Comparison of ENCODE assay signal across 10 cellular contexts in the genomic region with DNA sequence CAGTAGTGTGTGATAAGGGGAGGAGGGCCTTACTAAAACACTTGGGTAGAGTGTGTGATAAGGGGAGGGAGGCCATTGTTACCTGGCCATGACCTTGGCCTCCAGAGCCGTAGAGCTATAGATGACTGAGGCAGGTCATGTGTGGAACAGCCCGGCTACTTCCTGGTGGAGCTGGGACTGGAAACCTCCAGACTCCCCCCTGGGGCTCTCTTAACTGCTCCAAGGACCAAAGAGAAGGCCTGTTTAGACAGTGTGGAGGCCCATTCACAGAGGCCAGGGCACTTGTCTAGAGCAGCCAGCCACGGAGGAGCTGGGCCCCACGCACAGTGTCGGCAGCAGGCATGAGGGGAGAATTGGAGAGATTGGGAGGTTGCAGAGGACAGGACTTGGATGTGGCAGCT. TPM values are rescaled to one million over a fixed set of nuclear protein-coding genes. Genes with fewer than 3 reads are reported as not detected.
DNase-seq lines count a peak whose midpoint lies in the region; ATAC-seq, FAIRE-seq and TF ChIP-seq lines count a peak whose summit lies in the region.
"Had no signal": no experiment of that assay in that cellular context is flagged by ENCODE, and none has a peak within 500 bp of the region (broad histone marks: within the 10 kb centered on the region; RNA-seq: fewer than 3 reads in every experiment).

No MANE protein-coding gene starts in this region.

- CTCF ChIA-PET in HepG2 (lab: Yijun Ruan, JAX; ENCODE audit: low intra/inter-chr PET ratio, low total read pairs) = no interaction called here

- H3K9ac ChIP-seq in HepG2 (ENCODE audit: insufficient read depth, low read depth, low read length) (no peak overlapping the region), Karpas-422 (ENCODE audit: low read length) (no peak overlapping the region)

- DNase-seq in HepG2 (ENCODE audit: low spot score) (peak; percentile 50), right lobe of liver (no peak), endothelial cell (ENCODE audit: low spot score) (no peak), osteocyte (ENCODE audit: extremely low spot score, unreplicated experiment) (no peak), Karpas-422 (no peak)

- POLR2A ChIA-PET in HepG2 (lab: Yijun Ruan, JAX) = interaction anchor here (1.1 to 6.8 kb wide), 3 partner anchors 14 to 60 kb away, joined by 4 to 69 read pairs (median 5); a partner anchor contains a TSS

- no peak for TF ChIP-seq POLR2A in HepG2 (IDR thresholded peaks at IDR 0.05; ENCODE audit: insufficient read depth in 1 of 2, low read depth in 2 of 2, low read length in 2 of 2)
- TF ChIP-seq POLR2A in right lobe of liver (IDR thresholded peaks at IDR 0.05) = no peak
- TF ChIP-seq POLR2A in GM18505 (IDR thresholded peaks at IDR 0.05; ENCODE audit: borderline replicate concordance, extremely low read depth, insufficient read depth, insufficient read length) = no peak

- peak overlapping the region; percentile 72 for H3K4me3 Mint-ChIP-seq in endothelial cell (ENCODE audit: unreplicated experiment)
- no peak overlapping the region for H3K4me3 Mint-ChIP-seq in osteocyte (ENCODE audit: unreplicated experiment)

- H3K27ac Mint-ChIP-seq in endothelial cell (ENCODE audit: unreplicated experiment) (peak overlapping the region; percentile 94), osteocyte (ENCODE audit: unreplicated experiment) (peak overlapping the region; percentile 27)

- BruUV-seq in HepG2 (replicated peaks; lab: Mats Ljungman, UMichigan) = no TSS peak

- H3K79me2 ChIP-seq in HepG2 (ENCODE audit: insufficient read depth, low read length) = no peaks in the 10 kb centered on the region
- no peaks in the 10 kb centered on the region for H3K79me2 ChIP-seq in Karpas-422 (ENCODE audit: low read length)

- no peak for TF ChIP-seq RAD21 in HepG2 (CRISPR knock-in tag; IDR thresholded peaks at IDR 0.05)

- no peaks in the 10 kb centered on the region for H3K9me2 ChIP-seq in Karpas-422 (replicated peaks; ENCODE audit: insufficient read depth, low read length)

- TF ChIP-seq EP300 in HepG2 (IDR thresholded peaks at IDR 0.05; ENCODE audit: low read depth in 2 of 2, low read length in 2 of 2) (no peak), HepG2 (CRISPR knock-in tag; IDR thresholded peaks at IDR 0.05; ENCODE audit: borderline replicate concordance) (no peak)

- H3K36me3 ChIP-seq in HepG2 (replicated peaks in 1 of 2; ENCODE audit: control insufficient read depth in 1 of 2, insufficient read depth in 2 of 2, low read length in 2 of 2) = peaks cover 6 to 15% of the 10 kb centered on the region in 2 experiments; a peak in 4 of 5 replicates
- peaks cover 2 to 26% (median 10%) of the 10 kb centered on the region in 4 donors for H3K36me3 ChIP-seq in right lobe of liver
- H3K36me3 ChIP-seq in Karpas-422 (ENCODE audit: insufficient read depth, low read length) = peaks cover 8% of the 10 kb centered on the region

- H3K27me3 ChIP-seq in HepG2 (ENCODE audit: control insufficient read depth in 1 of 2, insufficient read depth in 2 of 2, low read length in 2 of 2) (no peaks in the 10 kb centered on the region), right lobe of liver (no peaks in the 10 kb centered on the region), Karpas-422 (ENCODE audit: low read length) (no peaks in the 10 kb centered on the region)
- H3K27me3 ChIP-seq: BLaER1 treated with 17β-estradiol and CSF1 and Interleukin-3, amounts not matched to agents 10 nM and 100 nM had no signal

- H3K4me1 Mint-ChIP-seq in endothelial cell (ENCODE audit: unreplicated experiment) (peaks cover 55% of the 10 kb centered on the region), osteocyte (ENCODE audit: unreplicated experiment) (peaks cover 34% of the 10 kb centered on the region)

- H3K9me3 Mint-ChIP-seq in endothelial cell (ENCODE audit: unreplicated experiment) (no peaks in the 10 kb centered on the region), osteocyte (ENCODE audit: unreplicated experiment) (no peaks in the 10 kb centered on the region)

- no peak overlapping the region for H3K4me3 ChIP-seq in HepG2 (replicated peaks in 1 of 3; ENCODE audit: insufficient read depth in 1 of 3, low read depth in 2 of 3, low read length in 3 of 3)
- H3K4me3 ChIP-seq in right lobe of liver = no peak overlapping the region
- no peak overlapping the region for H3K4me3 ChIP-seq in Karpas-422 (ENCODE audit: low read length)
- H3K4me3 ChIP-seq: BLaER1 treated with 17β-estradiol and CSF1 and Interleukin-3, amounts not matched to agents 10 nM and 100 nM had no signal

- H3K27me3 Mint-ChIP-seq in endothelial cell (ENCODE audit: unreplicated experiment) = peaks cover 3% of the 10 kb centered on the region
- H3K27me3 Mint-ChIP-seq in osteocyte (ENCODE audit: unreplicated experiment) = no peaks in the 10 kb centered on the region

- H3K4me2 ChIP-seq in HepG2 (ENCODE audit: low read depth, low read length) (no peak overlapping the region), Karpas-422 (ENCODE audit: low read depth, low read length, poor library complexity, severe bottlenecking) (no peak overlapping the region)
- H3K4me2 ChIP-seq: BLaER1 treated with 17β-estradiol and CSF1 and Interleukin-3, amounts not matched to agents 10 nM and 100 nM had no signal

- ATAC-seq in HepG2 (peak; percentile 3), right lobe of liver (no peak), SK-N-SH treated with all-trans-retinoic acid at 6 μM for 48 hours (no peak), GM18505 (IDR thresholded peaks at IDR 0.05; ENCODE audit: unreplicated experiment) (no peak), GM18909 (IDR thresholded peaks at IDR 0.05; ENCODE audit: poor library complexity, unreplicated experiment) (no peak)

- H3K27ac ChIP-seq in HepG2 (ENCODE audit: extremely low read length, insufficient read depth, low read length) (peak overlapping the region; percentile 40), right lobe of liver (no peak overlapping the region), Karpas-422 (ENCODE audit: low read length) (no peak overlapping the region)

- H4K20me1 ChIP-seq in HepG2 (ENCODE audit: insufficient read depth, low read length) = no peaks in the 10 kb centered on the region
- H4K20me1 ChIP-seq in Karpas-422 (ENCODE audit: insufficient read depth, low read depth, low read length) = no peaks in the 10 kb centered on the region

- 44% methylated on average over 5 of the region's 5 CpGs for WGBS in HepG2 (ENCODE audit: low lambda C conversion rate)
- 74% methylated on average over 5 of the region's 5 CpGs for WGBS in right lobe of liver (ENCODE audit: insufficient coverage, low coverage, low lambda C conversion rate, missing lambda C conversion rate)

- intact Hi-C loops in HepG2 (cut with micrococcal nuclease; ENCODE audit: unreplicated experiment) = no loop called here
- intact Hi-C loops in right lobe of liver (cut with DNase I) = no loop called here

- H2AFZ ChIP-seq in HepG2 (ENCODE audit: low read length) (no peak overlapping the region), Karpas-422 (ENCODE audit: low read length) (no peak overlapping the region)

- peaks cover 69% of the 10 kb centered on the region for H3K4me1 ChIP-seq in HepG2 (ENCODE audit: insufficient read depth, low read length)
- H3K4me1 ChIP-seq in right lobe of liver = peaks cover 0 to 17% (median 0%) of the 10 kb centered on the region in 4 donors
- H3K4me1 ChIP-seq in Karpas-422 (ENCODE audit: low read length) = no peaks in the 10 kb centered on the region

- in situ Hi-C loops in HepG2 (cut with HindIII; ENCODE audit: extremely low pct_ligation_motif_present, low pct_unique_long_range_greater_than_20kb) = no loop called here

- H3K36me3 Mint-ChIP-seq in endothelial cell (ENCODE audit: low read depth, unreplicated experiment) = peaks cover 10% of the 10 kb centered on the region
- H3K36me3 Mint-ChIP-seq in osteocyte (ENCODE audit: unreplicated experiment) = peaks cover 14% of the 10 kb centered on the region

- H3K9me3 ChIP-seq in HepG2 (ENCODE audit: low read length) (no peaks in the 10 kb centered on the region), right lobe of liver (no peaks in the 10 kb centered on the region), Karpas-422 (ENCODE audit: low read length) (no peaks in the 10 kb centered on the region)
- H3K9me3 ChIP-seq: BLaER1 treated with 17β-estradiol and CSF1 and Interleukin-3, amounts not matched to agents 10 nM and 100 nM had no signal

- FAIRE-seq in HepG2 (lab: Jason Lieb, UNC) = no peak
- FAIRE-seq: islet of Langerhans had no signal

- TF ChIP-seq CTCF in HepG2 (CRISPR knock-in tag; IDR thresholded peaks at IDR 0.05) (no peak), right lobe of liver (IDR thresholded peaks at IDR 0.05) (no peak), endothelial cell (IDR thresholded peaks at IDR 0.05; ENCODE audit: unreplicated experiment) (no peak), osteocyte (IDR thresholded peaks at IDR 0.05) (no peak)

RNA-seq across cellular contexts. Expression of a gene that starts 12.5 kb away (rescaled TPM):
- total RNA-seq in HepG2 (2016; rRNA removed; fragmentation: Illumina TruSeq; extraction: Trizol) (10.2 and 10.6 TPM in 2 replicates), right lobe of liver (10 to 100 TPM in 3 of 6 experiments, 1 to 10 TPM in 3; 6.5 to 19.0 (median 10.3) TPM), endothelial cell (ENCODE audit: unreplicated experiment) (124 TPM), osteocyte (51.2 and 56.6 TPM in 2 replicates)
- 3.4 and 3.8 TPM in 2 replicates for total RNA-seq in HepG2 (2016; cell fraction: cytosol; rRNA removed; fragmentation: Illumina TruSeq; extraction: Trizol; ENCODE audit: low read depth)
- total RNA-seq in HepG2 (2016; cell fraction: insoluble cytoplasmic fraction; rRNA removed; fragmentation: Illumina TruSeq; extraction: Trizol) = 9.0 and 10.7 TPM in 2 replicates
- total RNA-seq in HepG2 (2016; cell fraction: membrane; rRNA removed; fragmentation: Illumina TruSeq; extraction: Trizol) = 13.1 and 14.5 TPM in 2 replicates
- 7.8 and 8.7 TPM in 2 replicates for total RNA-seq in HepG2 (2016; cell fraction: nucleus; rRNA removed; fragmentation: Illumina TruSeq; extraction: Trizol)
- 7.6 and 10.2 TPM in 2 replicates for polyA plus RNA-seq in HepG2 (2011; rRNA removed)
- polyA plus RNA-seq in HepG2 (2011; cell fraction: cytosol; rRNA removed) = 6.7 and 7.5 TPM in 2 replicates
- 20.3 and 21.4 TPM in 2 replicates for polyA plus RNA-seq in HepG2 (2011; cell fraction: nucleus; rRNA removed)
- polyA plus RNA-seq in HepG2 (2012) = 6.6 and 10.9 TPM in 2 replicates
- 4.2 and 4.5 TPM in 2 replicates for polyA plus RNA-seq in HepG2 (2016; cell fraction: cytosol; fragmentation: Illumina TruSeq; extraction: Trizol; ENCODE audit: low read depth)
- 11.5 and 15.1 TPM in 2 replicates for polyA plus RNA-seq in HepG2 (2016; cell fraction: insoluble cytoplasmic fraction; fragmentation: Illumina TruSeq; extraction: Trizol; ENCODE audit: low read depth)
- 12.2 and 15.3 TPM in 2 replicates for polyA plus RNA-seq in HepG2 (2016; cell fraction: membrane; fragmentation: Illumina TruSeq; extraction: Trizol; ENCODE audit: low read depth)
- polyA plus RNA-seq in HepG2 (2016; cell fraction: nucleus; fragmentation: Illumina TruSeq; extraction: Trizol; ENCODE audit: insufficient read depth, low read depth) = 14.0 and 21.3 TPM in 2 replicates
- 20.1 and 35.6 TPM in 2 replicates for polyA minus RNA-seq in HepG2 (2011; rRNA and poly(A)+ RNA removed; ENCODE audit: low replicate concordance)
- 11.8 and 17.0 TPM in 2 replicates for polyA minus RNA-seq in HepG2 (2011; cell fraction: cytosol; rRNA and poly(A)+ RNA removed)
- 8.9 and 10.7 TPM in 2 replicates for polyA minus RNA-seq in HepG2 (2011; cell fraction: nucleus; rRNA and poly(A)+ RNA removed)
- 14.3 and 25.2 TPM in 2 replicates for total RNA-seq in Karpas-422 (2014; rRNA removed; shearing (Covaris generic); ENCODE audit: low replicate concordance)

RNA-seq across cellular contexts. Expression of a gene that starts 44.4 kb away (rescaled TPM):
- total RNA-seq in HepG2 (2016; rRNA removed; fragmentation: Illumina TruSeq; extraction: Trizol) = 514 and 695 TPM in 2 replicates
- total RNA-seq in HepG2 (2016; cell fraction: cytosol; rRNA removed; fragmentation: Illumina TruSeq; extraction: Trizol; ENCODE audit: low read depth) = 243 and 303 TPM in 2 replicates
- total RNA-seq in HepG2 (2016; cell fraction: insoluble cytoplasmic fraction; rRNA removed; fragmentation: Illumina TruSeq; extraction: Trizol) = 490 and 695 TPM in 2 replicates
- 762 and 870 TPM in 2 replicates for total RNA-seq in HepG2 (2016; cell fraction: membrane; rRNA removed; fragmentation: Illumina TruSeq; extraction: Trizol)
- total RNA-seq in HepG2 (2016; cell fraction: nucleus; rRNA removed; fragmentation: Illumina TruSeq; extraction: Trizol) = 260 and 289 TPM in 2 replicates
- polyA plus RNA-seq in HepG2 (2011; rRNA removed) = 731 and 793 TPM in 2 replicates
- 709 and 837 TPM in 2 replicates for polyA plus RNA-seq in HepG2 (2011; cell fraction: cytosol; rRNA removed)
- 198 TPM in 2 replicates for polyA plus RNA-seq in HepG2 (2011; cell fraction: nucleus; rRNA removed)
- 793 and 993 TPM in 2 replicates for polyA plus RNA-seq in HepG2 (2012)
- 256 and 328 TPM in 2 replicates for polyA plus RNA-seq in HepG2 (2016; cell fraction: cytosol; fragmentation: Illumina TruSeq; extraction: Trizol; ENCODE audit: low read depth)
- polyA plus RNA-seq in HepG2 (2016; cell fraction: insoluble cytoplasmic fraction; fragmentation: Illumina TruSeq; extraction: Trizol; ENCODE audit: low read depth) = 558 and 645 TPM in 2 replicates
- 640 and 832 TPM in 2 replicates for polyA plus RNA-seq in HepG2 (2016; cell fraction: membrane; fragmentation: Illumina TruSeq; extraction: Trizol; ENCODE audit: low read depth)
- 328 and 345 TPM in 2 replicates for polyA plus RNA-seq in HepG2 (2016; cell fraction: nucleus; fragmentation: Illumina TruSeq; extraction: Trizol; ENCODE audit: insufficient read depth, low read depth)
- polyA minus RNA-seq in HepG2 (2011; rRNA and poly(A)+ RNA removed; ENCODE audit: low replicate concordance) = 689 and 781 TPM in 2 replicates
- 221 and 268 TPM in 2 replicates for polyA minus RNA-seq in HepG2 (2011; cell fraction: cytosol; rRNA and poly(A)+ RNA removed)
- polyA minus RNA-seq in HepG2 (2011; cell fraction: nucleus; rRNA and poly(A)+ RNA removed) = 133 and 175 TPM in 2 replicates
- 100 to 1,000 TPM; 117 to 200 (median 164) TPM for total RNA-seq in right lobe of liver
- total RNA-seq in endothelial cell (ENCODE audit: unreplicated experiment) = 732 TPM
- total RNA-seq in osteocyte = 435 and 452 TPM in 2 replicates
- total RNA-seq in Karpas-422 (2014; rRNA removed; shearing (Covaris generic); ENCODE audit: low replicate concordance) = 363 and 488 TPM in 2 replicates

RNA-seq across cellular contexts. Expression of a gene that starts 49.4 kb away (rescaled TPM):
- total RNA-seq in HepG2 (2016; rRNA removed; fragmentation: Illumina TruSeq; extraction: Trizol) (31.9 and 33.6 TPM in 2 replicates), right lobe of liver (10 to 100 TPM in 2 of 6 experiments, 1 to 10 TPM in 4; 7.3 to 20.7 (median 9.7) TPM), endothelial cell (ENCODE audit: unreplicated experiment) (14.4 TPM), osteocyte (18.1 and 20.4 TPM in 2 replicates)
- 14.6 and 15.2 TPM in 2 replicates for total RNA-seq in HepG2 (2016; cell fraction: cytosol; rRNA removed; fragmentation: Illumina TruSeq; extraction: Trizol; ENCODE audit: low read depth)
- 27.3 and 32.7 TPM in 2 replicates for total RNA-seq in HepG2 (2016; cell fraction: insoluble cytoplasmic fraction; rRNA removed; fragmentation: Illumina TruSeq; extraction: Trizol)
- 29.4 and 34.6 TPM in 2 replicates for total RNA-seq in HepG2 (2016; cell fraction: membrane; rRNA removed; fragmentation: Illumina TruSeq; extraction: Trizol)
- total RNA-seq in HepG2 (2016; cell fraction: nucleus; rRNA removed; fragmentation: Illumina TruSeq; extraction: Trizol) = 20.7 and 24.5 TPM in 2 replicates
- 28.5 and 33.1 TPM in 2 replicates for polyA plus RNA-seq in HepG2 (2011; rRNA removed)
- polyA plus RNA-seq in HepG2 (2011; cell fraction: cytosol; rRNA removed) = 17.8 and 30.6 TPM in 2 replicates
- 64.2 and 84.7 TPM in 2 replicates for polyA plus RNA-seq in HepG2 (2011; cell fraction: nucleus; rRNA removed)
- 14.5 and 14.8 TPM in 2 replicates for polyA plus RNA-seq in HepG2 (2012)
- polyA plus RNA-seq in HepG2 (2016; cell fraction: cytosol; fragmentation: Illumina TruSeq; extraction: Trizol; ENCODE audit: low read depth) = 12.7 and 16.5 TPM in 2 replicates
- polyA plus RNA-seq in HepG2 (2016; cell fraction: insoluble cytoplasmic fraction; fragmentation: Illumina TruSeq; extraction: Trizol; ENCODE audit: low read depth) = 32.6 and 37.8 TPM in 2 replicates
- 25.4 and 26.8 TPM in 2 replicates for polyA plus RNA-seq in HepG2 (2016; cell fraction: membrane; fragmentation: Illumina TruSeq; extraction: Trizol; ENCODE audit: low read depth)
- 46.2 and 51.6 TPM in 2 replicates for polyA plus RNA-seq in HepG2 (2016; cell fraction: nucleus; fragmentation: Illumina TruSeq; extraction: Trizol; ENCODE audit: insufficient read depth, low read depth)
- polyA minus RNA-seq in HepG2 (2011; rRNA and poly(A)+ RNA removed; ENCODE audit: low replicate concordance) = 44.8 and 54.2 TPM in 2 replicates
- polyA minus RNA-seq in HepG2 (2011; cell fraction: cytosol; rRNA and poly(A)+ RNA removed) = 12.0 and 15.7 TPM in 2 replicates
- 13.5 and 14.0 TPM in 2 replicates for polyA minus RNA-seq in HepG2 (2011; cell fraction: nucleus; rRNA and poly(A)+ RNA removed)
- 25.6 and 30.1 TPM in 2 replicates for total RNA-seq in Karpas-422 (2014; rRNA removed; shearing (Covaris generic); ENCODE audit: low replicate concordance)

RNA-seq across cellular contexts. Expression of a gene that starts 59.8 kb away (rescaled TPM):
- total RNA-seq in HepG2 (2016; rRNA removed; fragmentation: Illumina TruSeq; extraction: Trizol) (0.24 and 0.32 TPM in 2 replicates), right lobe of liver (under 1 TPM in 1 of 6 experiments, not detected in 5; 0.40 TPM), endothelial cell (ENCODE audit: unreplicated experiment) (0.54 TPM), osteocyte (not detected in 2 replicates)
- 0.40 and 0.44 TPM in 2 replicates for total RNA-seq in HepG2 (2016; cell fraction: cytosol; rRNA removed; fragmentation: Illumina TruSeq; extraction: Trizol; ENCODE audit: low read depth)
- 0.22 and 0.28 TPM in 2 replicates for total RNA-seq in HepG2 (2016; cell fraction: insoluble cytoplasmic fraction; rRNA removed; fragmentation: Illumina TruSeq; extraction: Trizol)
- total RNA-seq in HepG2 (2016; cell fraction: membrane; rRNA removed; fragmentation: Illumina TruSeq; extraction: Trizol) = 0.68 and 1.1 TPM in 2 replicates
- total RNA-seq in HepG2 (2016; cell fraction: nucleus; rRNA removed; fragmentation: Illumina TruSeq; extraction: Trizol) = 0.50 TPM in 2 replicates
- polyA plus RNA-seq in HepG2 (2011; rRNA removed) = 0.21 and 0.24 TPM in 2 replicates
- 0.13 and 0.25 TPM in 2 replicates for polyA plus RNA-seq in HepG2 (2011; cell fraction: cytosol; rRNA removed)
- polyA plus RNA-seq in HepG2 (2011; cell fraction: nucleus; rRNA removed) = 0.34 and 0.45 TPM in 2 replicates
- polyA plus RNA-seq in HepG2 (2012) = 0.21 and 0.31 TPM in 2 replicates
- polyA plus RNA-seq in HepG2 (2016; cell fraction: cytosol; fragmentation: Illumina TruSeq; extraction: Trizol; ENCODE audit: low read depth) = 0.36 and 0.62 TPM in 2 replicates
- polyA plus RNA-seq in HepG2 (2016; cell fraction: insoluble cytoplasmic fraction; fragmentation: Illumina TruSeq; extraction: Trizol; ENCODE audit: low read depth) = 0.39 and 0.41 TPM in 2 replicates
- 0.43 and 0.85 TPM in 2 replicates for polyA plus RNA-seq in HepG2 (2016; cell fraction: membrane; fragmentation: Illumina TruSeq; extraction: Trizol; ENCODE audit: low read depth)
- polyA plus RNA-seq in HepG2 (2016; cell fraction: nucleus; fragmentation: Illumina TruSeq; extraction: Trizol; ENCODE audit: insufficient read depth, low read depth) = 0.55 TPM in 1 of 2 replicates, not detected in the other
- polyA minus RNA-seq in HepG2 (2011; rRNA and poly(A)+ RNA removed; ENCODE audit: low replicate concordance) = 0.21 and 0.34 TPM in 2 replicates
- not detected in 2 replicates for polyA minus RNA-seq in HepG2 (2011; cell fraction: cytosol; rRNA and poly(A)+ RNA removed)
- polyA minus RNA-seq in HepG2 (2011; cell fraction: nucleus; rRNA and poly(A)+ RNA removed) = 0.77 TPM in 1 of 2 replicates, not detected in the other
- not detected in 2 replicates for total RNA-seq in Karpas-422 (2014; rRNA removed; shearing (Covaris generic); ENCODE audit: low replicate concordance)

RNA-seq across cellular contexts. Expression of a gene that starts 59.9 kb away (rescaled TPM):
- total RNA-seq in HepG2 (2016; rRNA removed; fragmentation: Illumina TruSeq; extraction: Trizol) (135 and 147 TPM in 2 replicates), right lobe of liver (10 to 100 TPM; 42.4 to 60.5 (median 56.3) TPM), endothelial cell (ENCODE audit: unreplicated experiment) (58.9 TPM), osteocyte (77.9 and 81.1 TPM in 2 replicates)
- 107 and 130 TPM in 2 replicates for total RNA-seq in HepG2 (2016; cell fraction: cytosol; rRNA removed; fragmentation: Illumina TruSeq; extraction: Trizol; ENCODE audit: low read depth)
- 141 and 150 TPM in 2 replicates for total RNA-seq in HepG2 (2016; cell fraction: insoluble cytoplasmic fraction; rRNA removed; fragmentation: Illumina TruSeq; extraction: Trizol)
- total RNA-seq in HepG2 (2016; cell fraction: membrane; rRNA removed; fragmentation: Illumina TruSeq; extraction: Trizol) = 184 and 188 TPM in 2 replicates
- 49.0 and 50.7 TPM in 2 replicates for total RNA-seq in HepG2 (2016; cell fraction: nucleus; rRNA removed; fragmentation: Illumina TruSeq; extraction: Trizol)
- 136 and 158 TPM in 2 replicates for polyA plus RNA-seq in HepG2 (2011; rRNA removed)
- polyA plus RNA-seq in HepG2 (2011; cell fraction: cytosol; rRNA removed) = 155 and 221 TPM in 2 replicates
- polyA plus RNA-seq in HepG2 (2011; cell fraction: nucleus; rRNA removed) = 72.1 and 83.3 TPM in 2 replicates
- 135 and 152 TPM in 2 replicates for polyA plus RNA-seq in HepG2 (2012)
- 196 and 219 TPM in 2 replicates for polyA plus RNA-seq in HepG2 (2016; cell fraction: cytosol; fragmentation: Illumina TruSeq; extraction: Trizol; ENCODE audit: low read depth)
- polyA plus RNA-seq in HepG2 (2016; cell fraction: insoluble cytoplasmic fraction; fragmentation: Illumina TruSeq; extraction: Trizol; ENCODE audit: low read depth) = 220 TPM in 2 replicates
- 238 and 251 TPM in 2 replicates for polyA plus RNA-seq in HepG2 (2016; cell fraction: membrane; fragmentation: Illumina TruSeq; extraction: Trizol; ENCODE audit: low read depth)
- polyA plus RNA-seq in HepG2 (2016; cell fraction: nucleus; fragmentation: Illumina TruSeq; extraction: Trizol; ENCODE audit: insufficient read depth, low read depth) = 117 and 120 TPM in 2 replicates
- 30.1 and 40.6 TPM in 2 replicates for polyA minus RNA-seq in HepG2 (2011; rRNA and poly(A)+ RNA removed; ENCODE audit: low replicate concordance)
- 33.1 TPM in 2 replicates for polyA minus RNA-seq in HepG2 (2011; cell fraction: cytosol; rRNA and poly(A)+ RNA removed)
- 14.9 and 15.7 TPM in 2 replicates for polyA minus RNA-seq in HepG2 (2011; cell fraction: nucleus; rRNA and poly(A)+ RNA removed)
- 41.9 and 189 TPM in 2 replicates for total RNA-seq in Karpas-422 (2014; rRNA removed; shearing (Covaris generic); ENCODE audit: low replicate concordance)
